ENCODE assay signal across 21 cellular contexts in genomic region chr12:56192582-56192981, GRCh38. TPM values are rescaled to one million over a fixed set of nuclear protein-coding genes. Genes with fewer than 3 reads are reported as not detected.
A peak's percentile ranks its signal among the peaks of the same experiment; 100 is the strongest.
DNase-seq lines count a peak whose midpoint lies in the region; ATAC-seq and TF ChIP-seq lines count a peak whose summit lies in the region.
"Had no signal": no experiment of that assay in that cellular context is flagged by ENCODE, and none has a peak within 500 bp of the region (broad histone marks: within the 10 kb centered on the region; RNA-seq: fewer than 3 reads in every experiment).

No MANE protein-coding gene starts in this region.

- H3K9me2 ChIP-seq in SU-DHL-6 (replicated peaks; ENCODE audit: insufficient read depth, low read length) (no peaks in the 10 kb centered on the region), SK-N-SH (no peaks in the 10 kb centered on the region)

- peaks cover 8 to 13% of the 10 kb centered on the region in 2 experiments; a peak in 2 of 4 replicates for H3K4me1 ChIP-seq in SK-N-SH (ENCODE audit: control insufficient read depth in 1 of 2, insufficient read depth in 2 of 2, low read depth in 1 of 2, low read length in 1 of 2)
- H3K4me1 ChIP-seq: BE2C, uterus had no signal

- no peak for DNase-seq in activated naive CD4-positive, alpha-beta T cell treated with anti-CD3 and anti-CD28 coated beads, Interleukin-2, amount 50 U/mL, for 72 hours (ENCODE audit: low spot score in 2 of 2)
- peak in 1 of 3 donors; percentile 12 for DNase-seq in immature natural killer cell
- no peak for DNase-seq in progenitor cell of endocrine pancreas (ENCODE audit: low spot score, unreplicated experiment)
- no peak for DNase-seq in SK-N-SH
- DNase-seq in HCEC 1CT, result no peak
- DNase-seq in DMS153 (lab: John Stamatoyannopoulos, UW), result no peak
- DNase-seq: left ventricle myocardium superior had no signal

- peaks cover 14% of the 10 kb centered on the region for H3K79me2 ChIP-seq in SU-DHL-6 (ENCODE audit: insufficient read depth, low read length)
- H3K79me2 ChIP-seq in SK-N-SH (ENCODE audit: insufficient read depth), result peaks cover 14% of the 10 kb centered on the region

- no peak for TF ChIP-seq EP300 in SK-N-SH (IDR thresholded peaks at IDR 0.05; ENCODE audit: borderline replicate concordance in 1 of 2, low read depth in 1 of 2, low read length in 1 of 2)

- H3F3A ChIP-seq in SU-DHL-6 (ENCODE audit: insufficient read depth), result peaks cover 19% of the 10 kb centered on the region
- H3F3A ChIP-seq in SK-N-SH (replicated peaks; ENCODE audit: insufficient read depth), result peaks cover 24% of the 10 kb centered on the region

- no peak overlapping the region for H3K27ac Mint-ChIP-seq in activated naive CD4-positive, alpha-beta T cell treated with anti-CD3 and anti-CD28 coated beads, Interleukin-2, amount 50 U/mL, for 24 hours
- peak overlapping the region in 1 of 2 donors; percentile 86 for H3K27ac Mint-ChIP-seq in activated naive CD4-positive, alpha-beta T cell treated with anti-CD3 and anti-CD28 coated beads, Interleukin-2, amount 50 U/mL, for 72 hours
- H3K27ac Mint-ChIP-seq in immature natural killer cell, result peak overlapping the region in 5 of 6 donors; percentile 12 to 88 (median 41)
- H3K27ac Mint-ChIP-seq in progenitor cell of endocrine pancreas, result no peak overlapping the region

- H3K9ac ChIP-seq in SU-DHL-6 (ENCODE audit: low read length), result no peak overlapping the region
- H3K9ac ChIP-seq in SK-N-SH, result no peak overlapping the region
- H3K9ac ChIP-seq: GM23248 had no signal

- H3K4me2 ChIP-seq in SU-DHL-6 (ENCODE audit: low read depth, low read length, poor library complexity, severe bottlenecking) (no peak overlapping the region), SK-N-SH (no peak overlapping the region)
- H3K4me2 ChIP-seq: A549 had no signal

- H3K36me3 ChIP-seq in SU-DHL-6 (ENCODE audit: low read length) (no peaks in the 10 kb centered on the region), SK-N-SH (replicated peaks in 1 of 2; ENCODE audit: control insufficient read depth in 1 of 2, insufficient read depth in 2 of 2, low read length in 1 of 2) (no peaks in the 10 kb centered on the region)
- H3K36me3 ChIP-seq: BE2C, esophagus squamous epithelium, gastroesophageal sphincter, uterus had no signal

- H3K4me1 Mint-ChIP-seq in activated naive CD4-positive, alpha-beta T cell treated with anti-CD3 and anti-CD28 coated beads, Interleukin-2, amount 50 U/mL, for 24 hours, result peaks cover 34% of the 10 kb centered on the region
- peaks cover 33 to 43% of the 10 kb centered on the region in 2 donors for H3K4me1 Mint-ChIP-seq in immature natural killer cell
- peaks cover 12% of the 10 kb centered on the region for H3K4me1 Mint-ChIP-seq in progenitor cell of endocrine pancreas (ENCODE audit: low read depth)

- no peak for ATAC-seq in activated naive CD4-positive, alpha-beta T cell treated with anti-CD3 and anti-CD28 coated beads, Interleukin-2, amount 50 U/mL, for 72 hours
- ATAC-seq: activated CD8-positive, alpha-beta T cell treated with anti-CD3 and anti-CD28 coated beads, Interleukin-2, amount 10 ng/mL, durations not matched to agents 7 days and 5 days; gastroesophageal sphincter; left ventricle myocardium superior had no signal

- no peak overlapping the region for H3K4me3 ChIP-seq in SU-DHL-6 (ENCODE audit: insufficient read depth, low read length, poor library complexity, severe bottlenecking)
- peak overlapping the region in 1 of 2 experiments; percentile 23; a peak in 1 of 4 replicates for H3K4me3 ChIP-seq in SK-N-SH (ENCODE audit: low read depth in 2 of 2, low read length in 1 of 2)
- H3K4me3 ChIP-seq: A549, coronary artery, esophagus squamous epithelium, gastroesophageal sphincter, GM23248, uterus had no signal

- H3K36me3 Mint-ChIP-seq in activated naive CD4-positive, alpha-beta T cell treated with anti-CD3 and anti-CD28 coated beads, Interleukin-2, amount 50 U/mL, for 24 hours, result no peaks in the 10 kb centered on the region
- peaks cover 12 to 17% of the 10 kb centered on the region in 2 donors for H3K36me3 Mint-ChIP-seq in activated naive CD4-positive, alpha-beta T cell treated with anti-CD3 and anti-CD28 coated beads, Interleukin-2, amount 50 U/mL, for 72 hours
- peaks cover 0 to 4% (median 0%) of the 10 kb centered on the region in 3 donors for H3K36me3 Mint-ChIP-seq in immature natural killer cell
- peaks cover 2% of the 10 kb centered on the region for H3K36me3 Mint-ChIP-seq in progenitor cell of endocrine pancreas (ENCODE audit: insufficient read depth)

- H3K4me3 Mint-ChIP-seq in activated naive CD4-positive, alpha-beta T cell treated with anti-CD3 and anti-CD28 coated beads, Interleukin-2, amount 50 U/mL, for 24 hours, result peak overlapping the region; percentile 6
- H3K4me3 Mint-ChIP-seq in immature natural killer cell (peak overlapping the region; percentile 12 to 46 (median 37)), progenitor cell of endocrine pancreas (ENCODE audit: low read depth) (peak overlapping the region; percentile 24)
- H3K4me3 Mint-ChIP-seq: activated CD8-positive, alpha-beta T cell treated with anti-CD3 and anti-CD28 coated beads, Interleukin-2, amount 10 ng/mL, durations not matched to agents 7 days and 5 days had no signal

- no peak for TF ChIP-seq RAD21 in SK-N-SH (IDR thresholded peaks at IDR 0.05; ENCODE audit: low read length)

- peak overlapping the region; percentile 67 for H2AFZ ChIP-seq in SU-DHL-6 (ENCODE audit: low read depth, low read length, severe bottlenecking)
- H2AFZ ChIP-seq in SK-N-SH (ENCODE audit: low read depth), result no peak overlapping the region

- H4K20me1 ChIP-seq in SU-DHL-6 (ENCODE audit: low read depth, low read length) (no peaks in the 10 kb centered on the region), SK-N-SH (ENCODE audit: insufficient read depth) (peaks cover 3% of the 10 kb centered on the region)

- no peaks in the 10 kb centered on the region for H3K27me3 Mint-ChIP-seq in activated naive CD4-positive, alpha-beta T cell treated with anti-CD3 and anti-CD28 coated beads, Interleukin-2, amount 50 U/mL, for 24 hours
- peaks cover 10 to 18% (median 17%) of the 10 kb centered on the region in 3 donors for H3K27me3 Mint-ChIP-seq in immature natural killer cell (ENCODE audit: low read depth in 3 of 3)
- H3K27me3 Mint-ChIP-seq in progenitor cell of endocrine pancreas, result no peaks in the 10 kb centered on the region

- POLR2A ChIA-PET in SK-N-SH (lab: Yijun Ruan, JAX), result no interaction called here

- no peaks in the 10 kb centered on the region for H3K9me3 Mint-ChIP-seq in activated naive CD4-positive, alpha-beta T cell treated with anti-CD3 and anti-CD28 coated beads, Interleukin-2, amount 50 U/mL, for 24 hours
- H3K9me3 Mint-ChIP-seq in activated naive CD4-positive, alpha-beta T cell treated with anti-CD3 and anti-CD28 coated beads, Interleukin-2, amount 50 U/mL, for 72 hours, result peaks cover 0 to 6% of the 10 kb centered on the region in 2 donors
- H3K9me3 Mint-ChIP-seq in immature natural killer cell, result no peaks in the 10 kb centered on the region
- no peaks in the 10 kb centered on the region for H3K9me3 Mint-ChIP-seq in progenitor cell of endocrine pancreas (ENCODE audit: low read depth)

- CTCF ChIA-PET in SK-N-SH (lab: Yijun Ruan, JAX), result interaction anchor here (0.8 to 13.8 kb wide), 6 partner anchors 14 to 70 kb away, joined by 3 to 272 read pairs (median 35); partner anchors contain the start of genes ANKRD52, ESYT1, RNF41 and RPL41

- H3K27ac ChIP-seq in SU-DHL-6 (ENCODE audit: low read depth, low read length) (no peak overlapping the region), SK-N-SH (ENCODE audit: low read depth in 2 of 2, low read length in 1 of 2) (no peak overlapping the region)
- H3K27ac ChIP-seq: esophagus squamous epithelium, gastroesophageal sphincter, GM23248, uterus had no signal

- TF ChIP-seq CTCF in SU-DHL-6 (IDR thresholded peaks at IDR 0.05; ENCODE audit: insufficient read depth, low read length, poor library complexity, severe bottlenecking) (no peak), progenitor cell of endocrine pancreas (IDR thresholded peaks at IDR 0.05; ENCODE audit: unreplicated experiment) (no peak), SK-N-SH (IDR thresholded peaks at IDR 0.05) (no peak)

- H3K9me3 ChIP-seq in SU-DHL-6 (ENCODE audit: insufficient read depth, low read length) (no peaks in the 10 kb centered on the region), SK-N-SH (no peaks in the 10 kb centered on the region)
- H3K9me3 ChIP-seq: A549, BE2C, Caco-2, esophagus squamous epithelium, gastroesophageal sphincter, uterus had no signal

- H3K27me3 ChIP-seq in SU-DHL-6 (ENCODE audit: low read length), result no peaks in the 10 kb centered on the region
- H3K27me3 ChIP-seq in SK-N-SH (ENCODE audit: insufficient read depth), result no peaks in the 10 kb centered on the region
- H3K27me3 ChIP-seq: BE2C, esophagus squamous epithelium, gastroesophageal sphincter, uterus had no signal

RNA-seq across cellular contexts. Expression of gene SMARCC2, which starts 3.3 kb away (rescaled TPM):
- total RNA-seq in activated naive CD4-positive, alpha-beta T cell treated with anti-CD3 and anti-CD28 coated beads, Interleukin-2, amount 50 U/mL, for 72 hours, result 100 to 1,000 TPM; 101 to 123 TPM
- polyA plus RNA-seq in immature natural killer cell (100 to 1,000 TPM in 1 of 3 donors, 10 to 100 TPM in 2; 25.7 to 118 (median 43.7) TPM), SK-N-SH (2012; rRNA removed) (64.3 and 73.0 TPM in 2 replicates)
- 202 and 207 TPM in 2 replicates for total RNA-seq in progenitor cell of endocrine pancreas
- polyA plus RNA-seq in SK-N-SH (2012; cell fraction: cytosol; rRNA removed), result 41.9 and 47.1 TPM in 2 replicates
- 145 and 203 TPM in 2 replicates for polyA plus RNA-seq in SK-N-SH (2012; cell fraction: nucleus; rRNA removed)

RNA-seq across cellular contexts. Expression of gene RNF41, which starts 29.1 kb away (rescaled TPM):
- 10 to 100 TPM; 33.4 to 39.0 TPM for total RNA-seq in activated naive CD4-positive, alpha-beta T cell treated with anti-CD3 and anti-CD28 coated beads, Interleukin-2, amount 50 U/mL, for 72 hours
- polyA plus RNA-seq in immature natural killer cell, result 10 to 100 TPM; 49.0 to 55.1 (median 49.3) TPM
- 50.0 and 50.8 TPM in 2 replicates for total RNA-seq in progenitor cell of endocrine pancreas
- polyA plus RNA-seq in SK-N-SH (2012; rRNA removed), result 127 and 147 TPM in 2 replicates
- 76.4 and 113 TPM in 2 replicates for polyA plus RNA-seq in SK-N-SH (2012; cell fraction: cytosol; rRNA removed)
- 99.8 and 124 TPM in 2 replicates for polyA plus RNA-seq in SK-N-SH (2012; cell fraction: nucleus; rRNA removed)

RNA-seq across cellular contexts. Expression of gene NABP2, which starts 31.6 kb away (rescaled TPM):
- 10 to 100 TPM; 60.7 to 90.5 TPM for total RNA-seq in activated naive CD4-positive, alpha-beta T cell treated with anti-CD3 and anti-CD28 coated beads, Interleukin-2, amount 50 U/mL, for 72 hours
- polyA plus RNA-seq in immature natural killer cell (1 to 10 TPM; 3.2 to 8.8 (median 6.8) TPM), SK-N-SH (2012; rRNA removed) (49.3 and 52.3 TPM in 2 replicates)
- 37.9 and 40.5 TPM in 2 replicates for total RNA-seq in progenitor cell of endocrine pancreas
- polyA plus RNA-seq in SK-N-SH (2012; cell fraction: cytosol; rRNA removed), result 52.7 and 53.6 TPM in 2 replicates
- 12.7 and 13.1 TPM in 2 replicates for polyA plus RNA-seq in SK-N-SH (2012; cell fraction: nucleus; rRNA removed)

RNA-seq across cellular contexts. Expression of gene MYL6, which starts 34.4 kb away (rescaled TPM):
- total RNA-seq in activated naive CD4-positive, alpha-beta T cell treated with anti-CD3 and anti-CD28 coated beads, Interleukin-2, amount 50 U/mL, for 72 hours, result 1,000 to 10,000 TPM; 1,014 to 1,193 TPM
- polyA plus RNA-seq in immature natural killer cell (1,000 to 10,000 TPM; 2,998 to 5,712 (median 4,230) TPM), SK-N-SH (2012; rRNA removed) (4,697 and 4,711 TPM in 2 replicates)
- 1,155 and 1,178 TPM in 2 replicates for total RNA-seq in progenitor cell of endocrine pancreas
- 5,071 and 5,786 TPM in 2 replicates for polyA plus RNA-seq in SK-N-SH (2012; cell fraction: cytosol; rRNA removed)
- 2,747 and 3,220 TPM in 2 replicates for polyA plus RNA-seq in SK-N-SH (2012; cell fraction: nucleus; rRNA removed)

RNA-seq across cellular contexts. Expression of gene SLC39A5, which starts 37.3 kb away (rescaled TPM):
- total RNA-seq in activated naive CD4-positive, alpha-beta T cell treated with anti-CD3 and anti-CD28 coated beads, Interleukin-2, amount 50 U/mL, for 72 hours, result 1 to 10 TPM in 1 of 2 donors, under 1 TPM in 1; 0.51 to 2.0 TPM
- polyA plus RNA-seq in immature natural killer cell, result not detected
- total RNA-seq in progenitor cell of endocrine pancreas, result 62.9 and 65.2 TPM in 2 replicates
- 0.12 TPM in 1 of 2 replicates, not detected in the other for polyA plus RNA-seq in SK-N-SH (2012; rRNA removed)
- polyA plus RNA-seq in SK-N-SH (2012; cell fraction: cytosol; rRNA removed), result not detected in 2 replicates
- polyA plus RNA-seq in SK-N-SH (2012; cell fraction: nucleus; rRNA removed), result 0.59 and 0.77 TPM in 2 replicates
- total RNA-seq: GM23248, left ventricle myocardium superior, mononuclear cell, pulmonary artery endothelial cell, skeletal muscle tissue had no signal
- polyA plus RNA-seq: GM23248 had no signal

Comparison
In these comparisons a context has a peak if more than half of its experiments do, and no peak if none do; other contexts are left out.
1. H3K27ac Mint-ChIP-seq: peak in immature natural killer cell (5 of 6); none in activated naive CD4-positive, alpha-beta T cell treated with anti-CD3 and anti-CD28 coated beads, Interleukin-2, amount 50 U/mL, for 24 hours (single experiment) and progenitor cell of endocrine pancreas (single experiment).
2. Peak in every context shown above with its lines, with median percentiles within 50 percentile points of each other: H3K4me3 Mint-ChIP-seq.